In genomic region chr9:42364410-42365243, GRCh38 we compare ENCODE assay signal across 7 cellular contexts.
DNase-seq lines count a peak whose midpoint lies in the region; ATAC-seq, FAIRE-seq and TF ChIP-seq lines count a peak whose summit lies in the region.
"Not testable (repeated sequence)": the region's sequence is repeated elsewhere in the genome, so short reads cannot be mapped to it uniquely, and the experiment has no call there.

No MANE protein-coding gene starts in this region.

- DNase-seq in H1 (ENCODE audit: low read depth in 1 of 2, low spot score in 2 of 2); HepG2 (ENCODE audit: low spot score): not testable (repeated sequence)
- peak; percentile 61 for DNase-seq in renal cortical epithelial cell (ENCODE audit: low read depth)

- TF ChIP-seq EP300 in H1 (IDR thresholded peaks at IDR 0.05; ENCODE audit: borderline replicate concordance in 1 of 2, low read depth in 2 of 2, low read length in 2 of 2); HepG2 (IDR thresholded peaks at IDR 0.05; ENCODE audit: low read depth in 2 of 2, low read length in 2 of 2); HepG2 (CRISPR knock-in tag; IDR thresholded peaks at IDR 0.05; ENCODE audit: borderline replicate concordance): not testable (repeated sequence)

- not testable (repeated sequence) for H2AK5ac ChIP-seq in H1 (ENCODE audit: low read depth, low read length)

- not testable (repeated sequence) for H2BK120ac ChIP-seq in H1 (replicated peaks; ENCODE audit: low read depth, low read length)

- H3K4me1 ChIP-seq in HUES64 (ENCODE audit: insufficient read depth, low read length), result peaks cover 18% of the 10 kb centered on the region
- not testable (repeated sequence) for H3K4me1 ChIP-seq in H1 (replicated peaks in 1 of 4; ENCODE audit: control insufficient read depth in 3 of 4, insufficient read depth in 4 of 4, low read length in 3 of 4); HepG2 (ENCODE audit: insufficient read depth, low read length)

- in situ Hi-C loops in HepG2 (cut with HindIII; ENCODE audit: extremely low pct_ligation_motif_present, low pct_unique_long_range_greater_than_20kb), result not testable (repeated sequence)

- H2BK5ac ChIP-seq in H1 (ENCODE audit: low read depth, low read length), result peak overlapping the region; percentile 62; the same call in 1 of the 2 replicates

- TF ChIP-seq CTCF in H1 (IDR thresholded peaks at IDR 0.05; ENCODE audit: control extremely low read depth in 1 of 3, insufficient read depth in 1 of 3, low read depth in 1 of 3, low read length in 3 of 3); HepG2 (CRISPR knock-in tag; IDR thresholded peaks at IDR 0.05): not testable (repeated sequence)

- CTCF ChIA-PET in H1 (lab: Charles Lee; ENCODE audit: partially characterized antibody); HepG2 (lab: Yijun Ruan, JAX; ENCODE audit: low intra/inter-chr PET ratio, low total read pairs): not testable (repeated sequence)

- peak overlapping the region; percentile 42; the same call in 1 of the 2 replicates for H3K27ac ChIP-seq in HUES64 (ENCODE audit: low read depth, low read length)
- H3K27ac ChIP-seq in H1 (ENCODE audit: low read depth, low read length); HepG2 (ENCODE audit: extremely low read length, insufficient read depth, low read length): not testable (repeated sequence)

- not testable (repeated sequence) for H3K79me2 ChIP-seq in H1 (ENCODE audit: control insufficient read depth in 1 of 2, insufficient read depth in 2 of 2, low read length in 2 of 2); HepG2 (ENCODE audit: insufficient read depth, low read length)

- H3K56ac ChIP-seq in H1 (replicated peaks; ENCODE audit: insufficient read length, low read depth, low read length), result not testable (repeated sequence)

- H3K27me3 ChIP-seq in HUES64 (ENCODE audit: insufficient read depth, low read length); H1 (replicated peaks in 1 of 4; ENCODE audit: control insufficient read depth in 3 of 4, extremely low read depth in 1 of 4, insufficient read depth in 3 of 4, low read length in 3 of 4); HepG2 (ENCODE audit: control insufficient read depth in 1 of 2, insufficient read depth in 2 of 2, low read length in 2 of 2): not testable (repeated sequence)

- H4K5ac ChIP-seq in H1 (ENCODE audit: insufficient read length, low read depth, low read length), result peak overlapping the region; percentile 61

- not testable (repeated sequence) for TF ChIP-seq POLR2A in H1 (IDR thresholded peaks at IDR 0.05; ENCODE audit: control extremely low read depth in 1 of 2, low read depth in 2 of 2, low read length in 2 of 2); HepG2 (IDR thresholded peaks at IDR 0.05; ENCODE audit: insufficient read depth in 1 of 2, low read depth in 2 of 2, low read length in 2 of 2)

- H3K9me3 ChIP-seq in HUES64 (ENCODE audit: insufficient read depth, low read depth, low read length); H1 (ENCODE audit: insufficient read depth in 2 of 2, low read depth in 1 of 2, low read length in 1 of 2); HepG2 (ENCODE audit: low read length): not testable (repeated sequence)

- not testable (repeated sequence) for H3K79me1 ChIP-seq in H1 (ENCODE audit: low read depth, low read length)

- not testable (repeated sequence) for H3K23ac ChIP-seq in H1 (ENCODE audit: insufficient read length)

- not testable (repeated sequence) for H3K4me2 ChIP-seq in H1 (ENCODE audit: insufficient read depth in 1 of 2, low read depth in 2 of 2, low read length in 2 of 2); HepG2 (ENCODE audit: low read depth, low read length)

- H3K4ac ChIP-seq in H1 (replicated peaks; ENCODE audit: insufficient read length, low read depth, low read length), result not testable (repeated sequence)

- not testable (repeated sequence) for H3K4me3 ChIP-seq in HUES64 (ENCODE audit: low read length); H1 (ENCODE audit: extremely low read depth in 1 of 4, insufficient read depth in 2 of 4, low read depth in 3 of 4, low read length in 4 of 4); HepG2 (replicated peaks in 1 of 3; ENCODE audit: insufficient read depth in 1 of 3, low read depth in 2 of 3, low read length in 3 of 3)

- H3K36me3 ChIP-seq in HUES64 (ENCODE audit: insufficient read depth, low read length); H1 (ENCODE audit: control insufficient read depth in 2 of 4, insufficient read depth in 4 of 4, low read length in 3 of 4); HepG2 (replicated peaks in 1 of 2; ENCODE audit: control insufficient read depth in 1 of 2, insufficient read depth in 2 of 2, low read length in 2 of 2): not testable (repeated sequence)

- not testable (repeated sequence) for TF ChIP-seq RAD21 in H1 (IDR thresholded peaks at IDR 0.05 in 1 of 2, conservative IDR thresholded peaks at IDR 0.05 in 1 of 2; ENCODE audit: low read depth in 2 of 2, low read length in 2 of 2); HepG2 (CRISPR knock-in tag; IDR thresholded peaks at IDR 0.05)

- not testable (repeated sequence) for FAIRE-seq in H1 (lab: Jason Lieb, UNC); HepG2 (lab: Jason Lieb, UNC)

- not testable (repeated sequence) for H3K23me2 ChIP-seq in H1 (ENCODE audit: low read depth, low read length)

- H3K9ac ChIP-seq in HUES64 (ENCODE audit: low read depth, low read length); H1 (replicated peaks in 1 of 4; ENCODE audit: extremely low read depth in 1 of 4, low read depth in 3 of 4, low read length in 3 of 4); HepG2 (ENCODE audit: insufficient read depth, low read depth, low read length): not testable (repeated sequence)

- H2BK15ac ChIP-seq in H1 (ENCODE audit: low read length), result not testable (repeated sequence)

- H3K14ac ChIP-seq in H1 (ENCODE audit: insufficient read length), result not testable (repeated sequence)

- peak overlapping the region; percentile 45; the same call in 1 of the 2 replicates for H2BK12ac ChIP-seq in H1 (ENCODE audit: low read depth, low read length)

- ATAC-seq in GM18873 (IDR thresholded peaks at IDR 0.05; ENCODE audit: low FRiP score, unreplicated experiment) (peak; percentile 21), GM21515 (IDR thresholded peaks at IDR 0.05; ENCODE audit: unreplicated experiment) (peak; percentile 5), HG03045 (IDR thresholded peaks at IDR 0.05; ENCODE audit: unreplicated experiment) (peak; percentile 5), HepG2 (peak; percentile 73)

- H2AFZ ChIP-seq in H1 (ENCODE audit: low read length); HepG2 (ENCODE audit: low read length): not testable (repeated sequence)

- not testable (repeated sequence) for H2BK20ac ChIP-seq in H1 (ENCODE audit: low read length)

- not testable (repeated sequence) for H4K91ac ChIP-seq in H1 (replicated peaks; ENCODE audit: insufficient read length, low read length)

- POLR2A ChIA-PET in H1 (lab: Charles Lee; ENCODE audit: partially characterized antibody); HepG2 (lab: Yijun Ruan, JAX): not testable (repeated sequence)

- intact Hi-C loops in HepG2 (cut with micrococcal nuclease; ENCODE audit: unreplicated experiment), result not testable (repeated sequence)

- H4K8ac ChIP-seq in H1 (ENCODE audit: extremely low read depth, insufficient read depth, low read length), result not testable (repeated sequence)

- not testable (repeated sequence) for H4K20me1 ChIP-seq in H1 (replicated peaks in 1 of 2; ENCODE audit: control insufficient read depth in 1 of 2, insufficient read depth in 2 of 2, low read length in 2 of 2); HepG2 (ENCODE audit: insufficient read depth, low read length)

- 59% methylated on average over 3 of the region's 4 CpGs for WGBS in HUES64
- 64% methylated on average over 3 of the region's 4 CpGs; no CpG with 5 or more reads in 1 of the 2 experiments for WGBS in H1 (ENCODE audit: extremely low coverage in 1 of 2, insufficient coverage in 1 of 2, insufficient read length in 1 of 2, insufficient replicate concordance in 2 of 2, low coverage in 1 of 2, low lambda C conversion rate in 2 of 2, missing lambda C conversion rate in 1 of 2), 2 experiments
- 50% methylated on average over 2 of the region's 4 CpGs for WGBS in HepG2 (ENCODE audit: low lambda C conversion rate)

- BruUV-seq in HepG2 (replicated peaks; lab: Mats Ljungman, UMichigan), result not testable (repeated sequence)

- H3K18ac ChIP-seq in H1 (ENCODE audit: extremely low read depth, low read length), result peak overlapping the region; percentile 34

TF ChIP-seq in HepG2, 621 proteins besides CTCF, POLR2A, EP300 and RAD21:
- peak; percentile 64; the same call in 1 of the 2 replicates for TF ChIP-seq ZNF7 (CRISPR knock-in tag; IDR thresholded peaks at IDR 0.05)

Comparison
In these comparisons a context has a peak if more than half of its experiments do, and no peak if none do; other contexts are left out.
1. ATAC-seq: peak in every context shown above with its lines; median percentile 73 in HepG2; 21 in GM18873; 5 in GM21515; 5 in HG03045.